Comparison of ENCODE assay signal across 9 cellular contexts in the genomic region with DNA sequence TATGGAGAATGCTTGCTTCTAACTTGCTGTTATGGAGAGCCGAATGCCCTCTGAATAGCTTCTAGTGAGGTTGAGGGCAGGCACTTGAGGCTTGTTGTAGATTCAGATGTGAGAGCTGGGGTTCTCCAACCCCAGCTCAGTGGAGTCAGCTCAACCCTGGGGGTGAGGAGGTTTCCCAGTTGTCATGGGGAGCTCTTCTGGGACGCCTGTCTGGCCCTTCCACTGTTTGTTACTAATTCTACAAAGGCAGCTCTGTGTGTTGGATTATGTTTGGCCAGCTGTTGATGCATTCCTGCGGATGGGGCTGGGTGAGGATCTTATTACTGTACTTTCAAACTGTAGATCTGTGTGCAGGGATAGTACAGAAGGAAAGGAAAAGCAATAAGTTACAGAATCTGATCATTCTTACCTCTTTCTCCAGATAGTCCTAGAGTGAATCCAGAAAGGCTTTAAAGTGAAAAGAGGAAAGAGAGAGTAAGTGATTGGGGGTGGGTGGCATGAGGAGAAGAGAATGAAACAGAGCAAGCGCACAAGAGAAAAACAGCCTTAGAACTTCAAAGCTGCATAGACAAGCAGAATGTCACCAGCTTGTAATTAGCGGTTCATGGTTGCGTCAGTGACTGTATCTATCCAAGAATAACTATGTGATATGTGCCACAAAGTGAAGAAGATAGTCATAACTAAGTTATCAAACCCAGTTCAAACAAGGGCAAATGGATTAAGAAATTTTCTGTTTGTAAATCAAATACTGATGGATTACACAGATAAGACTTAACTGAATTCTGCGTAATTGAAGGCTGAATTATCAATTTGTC.
DNase-seq lines count a peak whose midpoint lies in the region; TF ChIP-seq lines count a peak whose summit lies in the region.
"Had no signal": no experiment of that assay in that cellular context is flagged by ENCODE, and none has a peak within 500 bp of the region (broad histone marks: within the 10 kb centered on the region; RNA-seq: fewer than 3 reads in every experiment).

No MANE protein-coding gene starts in this region.

- CTCF ChIA-PET in activated CD4-positive, alpha-beta memory T cell treated with anti-CD3 and anti-CD28 coated beads for 36 hours (lab: Charles Lee) = interaction anchor here (0.9 kb wide), 1 partner anchor 10 kb away, joined by 3 read pairs; no protein-coding TSS in a partner anchor

- WGBS in spleen, 5 donors = 67 to 77% (median 72%) methylated on average over 7 of the region's 7 CpGs

- H3K4me3 Mint-ChIP-seq in activated CD4-positive, alpha-beta memory T cell treated with anti-CD3 and anti-CD28 coated beads for 36 hours = no peak overlapping the region
- H3K4me3 Mint-ChIP-seq: memory B cell had no signal

- POLR2A ChIA-PET in activated CD4-positive, alpha-beta memory T cell treated with anti-CD3 and anti-CD28 coated beads for 36 hours (lab: Charles Lee) = no interaction called here

- intact Hi-C loops in activated CD4-positive, alpha-beta memory T cell treated with anti-CD3 and anti-CD28 coated beads for 36 hours (cut with micrococcal nuclease) = no loop called here
- intact Hi-C loops in spleen (cut with DNase I; ENCODE audit: low total_unique reads) = no loop called here

- H3K9me3 ChIP-seq in Peyer's patch (no peaks in the 10 kb centered on the region), spleen (no peaks in the 10 kb centered on the region)

- H3K27me3 ChIP-seq in brain microvascular endothelial cell (replicated peaks) = no peaks in the 10 kb centered on the region
- no peaks in the 10 kb centered on the region for H3K27me3 ChIP-seq in Peyer's patch
- peaks cover 0 to 22% (median 0%) of the 10 kb centered on the region in 7 donors for H3K27me3 ChIP-seq in spleen (replicated peaks in 1 of 7)

- peaks cover 26% of the 10 kb centered on the region for H3K27me3 Mint-ChIP-seq in activated CD4-positive, alpha-beta memory T cell treated with anti-CD3 and anti-CD28 coated beads for 36 hours

- H3K4me3 ChIP-seq in brain microvascular endothelial cell (ENCODE audit: low read depth, low read length) (no peak overlapping the region), Peyer's patch (no peak overlapping the region), spleen (no peak overlapping the region)

- peak overlapping the region; percentile 55 for H3K27ac ChIP-seq in brain microvascular endothelial cell
- H3K27ac ChIP-seq in Peyer's patch = no peak overlapping the region
- no peak overlapping the region for H3K27ac ChIP-seq in spleen

- H3K9me3 Mint-ChIP-seq in activated CD4-positive, alpha-beta memory T cell treated with anti-CD3 and anti-CD28 coated beads for 36 hours = no peaks in the 10 kb centered on the region

- in situ Hi-C loops in brain microvascular endothelial cell (cut with HindIII; ENCODE audit: low pct_ligation_motif_present, low sequenced_read_pairs) = no loop called here
- in situ Hi-C loops in GM13977 (cut with MboI; ENCODE audit: low pct_unique_long_range_greater_than_20kb, low sequenced_read_pairs, unreplicated experiment) = no loop called here

- peak; percentile 81 for DNase-seq in Daoy (ENCODE audit: low read depth)
- DNase-seq in NCI-H2171 treated with DMSO at 0.1 percent for 48 hours (lab: John Stamatoyannopoulos, UW) = peak; percentile 87
- peak; percentile 90 for DNase-seq in brain microvascular endothelial cell
- DNase-seq in lung microvascular endothelial cell (ENCODE audit: low read depth in 2 of 2) = peak; percentile 29 to 77
- no peak for DNase-seq in activated CD4-positive, alpha-beta memory T cell treated with anti-CD3 and anti-CD28 coated beads for 36 hours
- no peak for DNase-seq in Peyer's patch
- DNase-seq in GM13977 (ENCODE audit: low spot score) = no peak
- no peak for DNase-seq in spleen

- H3K4me1 ChIP-seq in Peyer's patch = peaks cover 0 to 3% (median 0%) of the 10 kb centered on the region in 4 donors
- H3K4me1 ChIP-seq in spleen = peaks cover 0 to 31% (median 9%) of the 10 kb centered on the region in 6 donors

- H3K27ac Mint-ChIP-seq in activated CD4-positive, alpha-beta memory T cell treated with anti-CD3 and anti-CD28 coated beads for 36 hours = no peak overlapping the region
- H3K27ac Mint-ChIP-seq: memory B cell had no signal

- no peaks in the 10 kb centered on the region for H3K36me3 Mint-ChIP-seq in activated CD4-positive, alpha-beta memory T cell treated with anti-CD3 and anti-CD28 coated beads for 36 hours
- H3K36me3 Mint-ChIP-seq: memory B cell had no signal

- no peak for TF ChIP-seq CTCF in brain microvascular endothelial cell (IDR thresholded peaks at IDR 0.05; ENCODE audit: low read depth, low read length, missing control alignments)
- no peak for TF ChIP-seq CTCF in Peyer's patch (IDR thresholded peaks at IDR 0.05)
- TF ChIP-seq CTCF in GM13977 (IDR thresholded peaks at IDR 0.05; ENCODE audit: extremely low read depth, insufficient read depth, missing control alignments) = no peak
- no peak for TF ChIP-seq CTCF in spleen (IDR thresholded peaks at IDR 0.05 in 8 of 11, conservative IDR thresholded peaks at IDR 0.05 in 3 of 11)

- H3K36me3 ChIP-seq in brain microvascular endothelial cell (replicated peaks) (no peaks in the 10 kb centered on the region), Peyer's patch (no peaks in the 10 kb centered on the region), spleen (no peaks in the 10 kb centered on the region)

- no peaks in the 10 kb centered on the region for H3K4me1 Mint-ChIP-seq in activated CD4-positive, alpha-beta memory T cell treated with anti-CD3 and anti-CD28 coated beads for 36 hours (ENCODE audit: low read depth)
- H3K4me1 Mint-ChIP-seq: memory B cell had no signal

- no peak for TF ChIP-seq POLR2A in Peyer's patch (IDR thresholded peaks at IDR 0.05)
- TF ChIP-seq POLR2A in spleen (IDR thresholded peaks at IDR 0.05) = no peak

Comparison
In these comparisons a context has a peak if more than half of its experiments do, and no peak if none do; other contexts are left out.
1. DNase-seq: peak in Daoy (single experiment), NCI-H2171 treated with DMSO at 0.1 percent for 48 hours (single experiment), brain microvascular endothelial cell (single experiment) and lung microvascular endothelial cell (2 of 2); none in activated CD4-positive, alpha-beta memory T cell treated with anti-CD3 and anti-CD28 coated beads for 36 hours (single experiment), Peyer's patch (0 of 3), GM13977 (single experiment) and spleen (single experiment).